8 cellular contexts compared by ENCODE assay signal in genomic region chr1:221439734-221440436, GRCh38.
A peak's percentile ranks its signal among the peaks of the same experiment; 100 is the strongest.
DNase-seq lines count a peak whose midpoint lies in the region; ATAC-seq and TF ChIP-seq lines count a peak whose summit lies in the region.

No MANE protein-coding gene starts in this region.

- peaks cover 17% of the 10 kb centered on the region for H3K4me1 ChIP-seq in foreskin keratinocyte

- intact Hi-C loops in posterior cingulate gyrus (cut with DNase I): loop anchor here (5.0 kb wide), 1 partner anchor 103 kb away; no protein-coding TSS in a partner anchor

- POLR2A ChIA-PET in WTC11 (lab: Charles Lee): no interaction called here

- ATAC-seq in foreskin keratinocyte (peak; percentile 80), WTC11 (no peak)

- no peak overlapping the region for H3K27ac Mint-ChIP-seq in WTC11

- H3K4me3 Mint-ChIP-seq in WTC11: no peak overlapping the region

- no peaks in the 10 kb centered on the region for H3K27me3 ChIP-seq in foreskin keratinocyte

- H3K27me3 Mint-ChIP-seq in WTC11 (ENCODE audit: low read depth): no peaks in the 10 kb centered on the region

- CTCF ChIA-PET in WTC11 (lab: Charles Lee): no interaction called here

- H3K4me1 Mint-ChIP-seq in WTC11: peaks cover 15% of the 10 kb centered on the region

- no peak for TF ChIP-seq CTCF in foreskin keratinocyte (conservative IDR thresholded peaks at IDR 0.05)
- TF ChIP-seq CTCF in WTC11 (IDR thresholded peaks at IDR 0.05): no peak

- no peaks in the 10 kb centered on the region for H3K9me3 Mint-ChIP-seq in WTC11

- peak overlapping the region; percentile 99 for H3K27ac ChIP-seq in foreskin keratinocyte

- DNase-seq in activated gamma-delta T cell treated with Interleukin-2 at 50 U/mL for 16 hours (peak; percentile 11), activated gamma-delta T cell (lab: John Stamatoyannopoulos, UW) (no peak), foreskin keratinocyte (peak; percentile 99 to 100), WTC11 (ENCODE audit: low spot score) (no peak), posterior cingulate gyrus (no peak), DMS79 treated with DMSO at 0.1 percent for 48 hours (lab: John Stamatoyannopoulos, UW) (no peak)
- peak; percentile 37 to 53 for DNase-seq in activated CD4-positive, alpha-beta T cell treated with anti-CD3 and anti-CD28 coated beads, Interleukin-2, amount 50 U/mL, for 48 hours
- peak; percentile 73 for DNase-seq in stimulated activated CD4-positive, alpha-beta T cell treated with anti-CD3 and anti-CD28 coated beads, Interleukin-4, amount 100 ng/mL, for 24 hours

- no peaks in the 10 kb centered on the region for H3K36me3 Mint-ChIP-seq in WTC11

TF ChIP-seq in WTC11, 78 proteins besides CTCF, POLR2A, EP300 and RAD21 (continues in another document):
- no peak for TF ChIP-seq ATF2 (CRISPR knock-in tag; IDR thresholded peaks at IDR 0.05; ENCODE audit: borderline replicate concordance, low read depth)
- no peak for TF ChIP-seq ERG (CRISPR knock-in tag; IDR thresholded peaks at IDR 0.05)
- TF ChIP-seq ZNF532 (CRISPR knock-in tag; IDR thresholded peaks at IDR 0.05; ENCODE audit: borderline replicate concordance): no peak
- no peak for TF ChIP-seq JAZF1 (CRISPR knock-in tag; IDR thresholded peaks at IDR 0.05)
- no peak for TF ChIP-seq PREB (CRISPR knock-in tag; IDR thresholded peaks at IDR 0.05; ENCODE audit: borderline replicate concordance)
- TF ChIP-seq MYBL2 (CRISPR knock-in tag; IDR thresholded peaks at IDR 0.05): no peak
- no peak for TF ChIP-seq ZSCAN18 (CRISPR knock-in tag; IDR thresholded peaks at IDR 0.05)
- TF ChIP-seq ZNF425 (CRISPR knock-in tag; conservative IDR thresholded peaks at IDR 0.05): no peak
- no peak for TF ChIP-seq TEAD4 (CRISPR knock-in tag; IDR thresholded peaks at IDR 0.05)

Comparison
In these comparisons a context has a peak if more than half of its experiments do, and no peak if none do; other contexts are left out.
1. DNase-seq: peak in activated gamma-delta T cell treated with Interleukin-2 at 50 U/mL for 16 hours (single experiment), activated CD4-positive, alpha-beta T cell treated with anti-CD3 and anti-CD28 coated beads, Interleukin-2, amount 50 U/mL, for 48 hours (2 of 2), foreskin keratinocyte (2 of 2) and stimulated activated CD4-positive, alpha-beta T cell treated with anti-CD3 and anti-CD28 coated beads, Interleukin-4, amount 100 ng/mL, for 24 hours (single experiment); none in activated gamma-delta T cell (single experiment), WTC11 (single experiment), posterior cingulate gyrus (0 of 10) and DMS79 treated with DMSO at 0.1 percent for 48 hours (single experiment).